Comparison of ENCODE assay signal across 1 cellular context in the genomic region with DNA sequence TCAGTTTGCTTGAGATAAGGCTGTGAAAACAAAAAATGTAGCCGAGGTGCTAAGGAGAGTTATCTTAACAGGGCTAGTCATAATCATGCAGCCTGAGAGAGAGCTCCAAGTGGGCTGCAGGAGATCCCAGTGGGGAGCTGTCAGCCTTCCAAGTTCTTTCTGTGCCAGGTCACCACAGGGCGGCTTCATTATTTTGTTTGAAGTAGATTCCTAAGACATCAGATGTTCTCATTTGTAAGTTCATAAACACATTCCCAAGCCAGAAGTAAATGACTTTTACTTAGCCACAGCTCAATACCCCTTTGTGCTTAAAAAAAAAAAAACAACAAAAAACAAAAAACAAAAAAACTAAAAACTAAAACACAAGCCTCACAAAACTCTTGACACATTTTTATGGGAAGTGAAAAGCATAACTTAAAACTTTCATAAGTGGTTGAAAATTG.
A peak's percentile ranks its signal among the peaks of the same experiment; 100 is the strongest.
TF ChIP-seq lines count a peak whose summit lies in the region.

No MANE protein-coding gene starts in this region.

TF ChIP-seq in GM12878, 131 proteins besides CTCF, POLR2A, EP300 and RAD21:
- 0 out of 2 replicates have a peak, but pooled peaks have one; percentile 20 for TF ChIP-seq NBN (IDR thresholded peaks at IDR 0.05)
- no peak for TF ChIP-seq MEF2A (IDR thresholded peaks at IDR 0.05; ENCODE audit: insufficient read depth, low read depth, low read length)
